Comparison of ENCODE assay signal across 1 cellular context in the genomic region with DNA sequence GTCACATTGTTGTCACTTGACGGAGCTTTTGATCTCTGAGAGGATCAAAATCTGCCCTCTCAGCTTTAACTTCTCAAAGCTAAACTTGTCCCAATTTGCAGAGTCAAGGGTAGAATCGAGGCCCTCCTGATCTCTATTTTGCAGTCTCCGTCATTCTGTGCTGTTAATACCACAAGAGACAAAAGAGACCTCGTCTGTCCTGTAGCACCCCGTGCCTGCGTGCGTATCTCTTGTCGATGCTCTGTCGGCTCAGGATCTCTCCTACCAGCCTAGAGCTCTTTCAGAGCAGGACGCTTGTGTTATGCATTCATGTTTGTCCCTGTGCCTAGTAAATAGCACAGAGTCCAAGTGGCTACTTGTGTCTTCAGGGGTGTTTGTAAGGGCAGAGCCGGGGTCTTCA.
TF ChIP-seq lines count a peak whose summit lies in the region.

No MANE protein-coding gene starts in this region.

TF ChIP-seq in WTC11, 78 proteins besides CTCF, POLR2A, EP300 and RAD21 (continued from another document):
- TF ChIP-seq, protein P1, sequence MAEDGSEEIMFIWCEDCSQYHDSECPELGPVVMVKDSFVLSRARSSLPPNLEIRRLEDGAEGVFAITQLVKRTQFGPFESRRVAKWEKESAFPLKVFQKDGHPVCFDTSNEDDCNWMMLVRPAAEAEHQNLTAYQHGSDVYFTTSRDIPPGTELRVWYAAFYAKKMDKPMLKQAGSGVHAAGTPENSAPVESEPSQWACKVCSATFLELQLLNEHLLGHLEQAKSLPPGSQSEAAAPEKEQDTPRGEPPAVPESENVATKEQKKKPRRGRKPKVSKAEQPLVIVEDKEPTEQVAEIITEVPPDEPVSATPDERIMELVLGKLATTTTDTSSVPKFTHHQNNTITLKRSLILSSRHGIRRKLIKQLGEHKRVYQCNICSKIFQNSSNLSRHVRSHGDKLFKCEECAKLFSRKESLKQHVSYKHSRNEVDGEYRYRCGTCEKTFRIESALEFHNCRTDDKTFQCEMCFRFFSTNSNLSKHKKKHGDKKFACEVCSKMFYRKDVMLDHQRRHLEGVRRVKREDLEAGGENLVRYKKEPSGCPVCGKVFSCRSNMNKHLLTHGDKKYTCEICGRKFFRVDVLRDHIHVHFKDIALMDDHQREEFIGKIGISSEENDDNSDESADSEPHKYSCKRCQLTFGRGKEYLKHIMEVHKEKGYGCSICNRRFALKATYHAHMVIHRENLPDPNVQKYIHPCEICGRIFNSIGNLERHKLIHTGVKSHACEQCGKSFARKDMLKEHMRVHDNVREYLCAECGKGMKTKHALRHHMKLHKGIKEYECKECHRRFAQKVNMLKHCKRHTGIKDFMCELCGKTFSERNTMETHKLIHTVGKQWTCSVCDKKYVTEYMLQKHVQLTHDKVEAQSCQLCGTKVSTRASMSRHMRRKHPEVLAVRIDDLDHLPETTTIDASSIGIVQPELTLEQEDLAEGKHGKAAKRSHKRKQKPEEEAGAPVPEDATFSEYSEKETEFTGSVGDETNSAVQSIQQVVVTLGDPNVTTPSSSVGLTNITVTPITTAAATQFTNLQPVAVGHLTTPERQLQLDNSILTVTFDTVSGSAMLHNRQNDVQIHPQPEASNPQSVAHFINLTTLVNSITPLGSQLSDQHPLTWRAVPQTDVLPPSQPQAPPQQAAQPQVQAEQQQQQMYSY (CRISPR knock-in tag; IDR thresholded peaks at IDR 0.05) = no peak
- TF ChIP-seq HMGA2 (CRISPR knock-in tag; IDR thresholded peaks at IDR 0.05) (no peak), ZNF121 (CRISPR knock-in tag; IDR thresholded peaks at IDR 0.05) (no peak), RELA (CRISPR knock-in tag; IDR thresholded peaks at IDR 0.05; ENCODE audit: borderline replicate concordance) (no peak), ZNF423 (CRISPR knock-in tag; IDR thresholded peaks at IDR 0.05) (no peak), ATF1 (CRISPR knock-in tag; IDR thresholded peaks at IDR 0.05) (no peak), SOX15 (CRISPR knock-in tag; IDR thresholded peaks at IDR 0.05) (no peak), ZNF263 (CRISPR knock-in tag; IDR thresholded peaks at IDR 0.05; ENCODE audit: low read depth) (no peak), TEAD1 (CRISPR knock-in tag; IDR thresholded peaks at IDR 0.05) (no peak), FOXJ3 (CRISPR knock-in tag; IDR thresholded peaks at IDR 0.05; ENCODE audit: borderline replicate concordance) (no peak), EMX1 (CRISPR knock-in tag; IDR thresholded peaks at IDR 0.05) (no peak), GABPB1 (CRISPR knock-in tag; IDR thresholded peaks at IDR 0.05) (no peak), ZNF219 (CRISPR knock-in tag; IDR thresholded peaks at IDR 0.05; ENCODE audit: borderline replicate concordance) (no peak)
- TF ChIP-seq, protein P2, sequence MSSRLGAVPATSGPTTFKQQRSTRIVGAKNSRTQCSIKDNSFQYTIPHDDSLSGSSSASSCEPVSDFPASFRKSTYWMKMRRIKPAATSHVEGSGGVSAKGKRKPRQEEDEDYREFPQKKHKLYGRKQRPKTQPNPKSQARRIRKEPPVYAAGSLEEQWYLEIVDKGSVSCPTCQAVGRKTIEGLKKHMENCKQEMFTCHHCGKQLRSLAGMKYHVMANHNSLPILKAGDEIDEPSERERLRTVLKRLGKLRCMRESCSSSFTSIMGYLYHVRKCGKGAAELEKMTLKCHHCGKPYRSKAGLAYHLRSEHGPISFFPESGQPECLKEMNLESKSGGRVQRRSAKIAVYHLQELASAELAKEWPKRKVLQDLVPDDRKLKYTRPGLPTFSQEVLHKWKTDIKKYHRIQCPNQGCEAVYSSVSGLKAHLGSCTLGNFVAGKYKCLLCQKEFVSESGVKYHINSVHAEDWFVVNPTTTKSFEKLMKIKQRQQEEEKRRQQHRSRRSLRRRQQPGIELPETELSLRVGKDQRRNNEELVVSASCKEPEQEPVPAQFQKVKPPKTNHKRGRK (CRISPR knock-in tag; IDR thresholded peaks at IDR 0.05; ENCODE audit: borderline replicate concordance) = no peak
- TF ChIP-seq, protein P3, sequence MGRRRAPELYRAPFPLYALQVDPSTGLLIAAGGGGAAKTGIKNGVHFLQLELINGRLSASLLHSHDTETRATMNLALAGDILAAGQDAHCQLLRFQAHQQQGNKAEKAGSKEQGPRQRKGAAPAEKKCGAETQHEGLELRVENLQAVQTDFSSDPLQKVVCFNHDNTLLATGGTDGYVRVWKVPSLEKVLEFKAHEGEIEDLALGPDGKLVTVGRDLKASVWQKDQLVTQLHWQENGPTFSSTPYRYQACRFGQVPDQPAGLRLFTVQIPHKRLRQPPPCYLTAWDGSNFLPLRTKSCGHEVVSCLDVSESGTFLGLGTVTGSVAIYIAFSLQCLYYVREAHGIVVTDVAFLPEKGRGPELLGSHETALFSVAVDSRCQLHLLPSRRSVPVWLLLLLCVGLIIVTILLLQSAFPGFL (CRISPR knock-in tag; IDR thresholded peaks at IDR 0.05; ENCODE audit: borderline replicate concordance) = no peak
- TF ChIP-seq, protein P4, sequence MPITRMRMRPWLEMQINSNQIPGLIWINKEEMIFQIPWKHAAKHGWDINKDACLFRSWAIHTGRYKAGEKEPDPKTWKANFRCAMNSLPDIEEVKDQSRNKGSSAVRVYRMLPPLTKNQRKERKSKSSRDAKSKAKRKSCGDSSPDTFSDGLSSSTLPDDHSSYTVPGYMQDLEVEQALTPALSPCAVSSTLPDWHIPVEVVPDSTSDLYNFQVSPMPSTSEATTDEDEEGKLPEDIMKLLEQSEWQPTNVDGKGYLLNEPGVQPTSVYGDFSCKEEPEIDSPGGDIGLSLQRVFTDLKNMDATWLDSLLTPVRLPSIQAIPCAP (CRISPR knock-in tag; IDR thresholded peaks at IDR 0.05) = no peak
- TF ChIP-seq, protein P5, sequence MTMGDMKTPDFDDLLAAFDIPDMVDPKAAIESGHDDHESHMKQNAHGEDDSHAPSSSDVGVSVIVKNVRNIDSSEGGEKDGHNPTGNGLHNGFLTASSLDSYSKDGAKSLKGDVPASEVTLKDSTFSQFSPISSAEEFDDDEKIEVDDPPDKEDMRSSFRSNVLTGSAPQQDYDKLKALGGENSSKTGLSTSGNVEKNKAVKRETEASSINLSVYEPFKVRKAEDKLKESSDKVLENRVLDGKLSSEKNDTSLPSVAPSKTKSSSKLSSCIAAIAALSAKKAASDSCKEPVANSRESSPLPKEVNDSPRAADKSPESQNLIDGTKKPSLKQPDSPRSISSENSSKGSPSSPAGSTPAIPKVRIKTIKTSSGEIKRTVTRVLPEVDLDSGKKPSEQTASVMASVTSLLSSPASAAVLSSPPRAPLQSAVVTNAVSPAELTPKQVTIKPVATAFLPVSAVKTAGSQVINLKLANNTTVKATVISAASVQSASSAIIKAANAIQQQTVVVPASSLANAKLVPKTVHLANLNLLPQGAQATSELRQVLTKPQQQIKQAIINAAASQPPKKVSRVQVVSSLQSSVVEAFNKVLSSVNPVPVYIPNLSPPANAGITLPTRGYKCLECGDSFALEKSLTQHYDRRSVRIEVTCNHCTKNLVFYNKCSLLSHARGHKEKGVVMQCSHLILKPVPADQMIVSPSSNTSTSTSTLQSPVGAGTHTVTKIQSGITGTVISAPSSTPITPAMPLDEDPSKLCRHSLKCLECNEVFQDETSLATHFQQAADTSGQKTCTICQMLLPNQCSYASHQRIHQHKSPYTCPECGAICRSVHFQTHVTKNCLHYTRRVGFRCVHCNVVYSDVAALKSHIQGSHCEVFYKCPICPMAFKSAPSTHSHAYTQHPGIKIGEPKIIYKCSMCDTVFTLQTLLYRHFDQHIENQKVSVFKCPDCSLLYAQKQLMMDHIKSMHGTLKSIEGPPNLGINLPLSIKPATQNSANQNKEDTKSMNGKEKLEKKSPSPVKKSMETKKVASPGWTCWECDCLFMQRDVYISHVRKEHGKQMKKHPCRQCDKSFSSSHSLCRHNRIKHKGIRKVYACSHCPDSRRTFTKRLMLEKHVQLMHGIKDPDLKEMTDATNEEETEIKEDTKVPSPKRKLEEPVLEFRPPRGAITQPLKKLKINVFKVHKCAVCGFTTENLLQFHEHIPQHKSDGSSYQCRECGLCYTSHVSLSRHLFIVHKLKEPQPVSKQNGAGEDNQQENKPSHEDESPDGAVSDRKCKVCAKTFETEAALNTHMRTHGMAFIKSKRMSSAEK (CRISPR knock-in tag; IDR thresholded peaks at IDR 0.05; ENCODE audit: borderline replicate concordance) = no peak
- TF ChIP-seq, protein P6, sequence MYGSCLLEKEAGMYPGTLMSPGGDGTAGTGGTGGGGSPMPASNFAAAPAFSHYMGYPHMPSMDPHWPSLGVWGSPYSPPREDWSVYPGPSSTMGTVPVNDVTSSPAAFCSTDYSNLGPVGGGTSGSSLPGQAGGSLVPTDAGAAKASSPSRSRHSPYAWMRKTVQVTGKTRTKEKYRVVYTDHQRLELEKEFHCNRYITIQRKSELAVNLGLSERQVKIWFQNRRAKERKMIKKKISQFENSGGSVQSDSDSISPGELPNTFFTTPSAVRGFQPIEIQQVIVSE (CRISPR knock-in tag; IDR thresholded peaks at IDR 0.05; ENCODE audit: borderline replicate concordance) = no peak
